ENCODE assay signal across 12 cellular contexts in genomic region chr15:67077641-67078215, GRCh38. TPM values are rescaled to one million over a fixed set of nuclear protein-coding genes. Genes with fewer than 3 reads are reported as not detected.
A peak's percentile ranks its signal among the peaks of the same experiment; 100 is the strongest.
DNase-seq lines count a peak whose midpoint lies in the region; TF ChIP-seq lines count a peak whose summit lies in the region.
"Had no signal": no experiment of that assay in that cellular context is flagged by ENCODE, and none has a peak within 500 bp of the region (broad histone marks: within the 10 kb centered on the region; RNA-seq: fewer than 3 reads in every experiment).

No MANE protein-coding gene starts in this region.

- no peak overlapping the region for H2AFZ ChIP-seq in PC-9

- H3K27ac ChIP-seq in PC-9: peak overlapping the region; percentile 26; the same call in 1 of the 2 replicates
- peak overlapping the region; percentile 10 to 49 (median 44) for H3K27ac ChIP-seq in esophagus muscularis mucosa (replicated peaks in 1 of 4)
- peak overlapping the region in 7 of 8 donors; percentile 11 to 76 (median 48) for H3K27ac ChIP-seq in spleen
- no peak overlapping the region for H3K27ac ChIP-seq in testis
- H3K27ac ChIP-seq: dorsolateral prefrontal cortex had no signal

- H3K4me1 ChIP-seq in PC-9 (replicated peaks; ENCODE audit: insufficient read depth) (peaks cover 97% of the 10 kb centered on the region), esophagus muscularis mucosa (peaks cover 75 to 99% (median 96%) of the 10 kb centered on the region in 4 donors), spleen (peaks cover 76 to 100% (median 99%) of the 10 kb centered on the region in 6 donors), testis (peaks cover 34% of the 10 kb centered on the region)

- POLR2A ChIA-PET in PC-9 (lab: Charles Lee; ENCODE audit: unreplicated experiment): no interaction called here

- BruUV-seq in PC-9 (replicated peaks; lab: Mats Ljungman, UMichigan): no TSS peak

- TF ChIP-seq POLR2A in esophagus muscularis mucosa (IDR thresholded peaks at IDR 0.05; ENCODE audit: low read depth): no peak
- TF ChIP-seq POLR2A in spleen (IDR thresholded peaks at IDR 0.05): no peak
- TF ChIP-seq POLR2A in testis (IDR thresholded peaks at IDR 0.05): no peak

- H3K9me2 ChIP-seq in PC-9 (ENCODE audit: insufficient read depth): no peaks in the 10 kb centered on the region

- no peak for TF ChIP-seq EP300 in esophagus muscularis mucosa (IDR thresholded peaks at IDR 0.05)

- no peaks in the 10 kb centered on the region for H3K27me3 ChIP-seq in PC-9 (ENCODE audit: insufficient read depth, low read depth)
- no peaks in the 10 kb centered on the region for H3K27me3 ChIP-seq in esophagus muscularis mucosa
- H3K27me3 ChIP-seq in spleen (replicated peaks in 1 of 7): no peaks in the 10 kb centered on the region
- H3K27me3 ChIP-seq in testis: no peaks in the 10 kb centered on the region
- H3K27me3 ChIP-seq: dorsolateral prefrontal cortex, MG63 had no signal

- peaks cover 100% of the 10 kb centered on the region for H3K79me2 ChIP-seq in PC-9 (ENCODE audit: low read depth)

- DNase-seq in SIG-M5 treated with dmso at 0.1 percent for 504 hours (lab: John Stamatoyannopoulos, UW; ENCODE audit: unreplicated experiment) (peak; percentile 30), SIG-M5 (lab: John Stamatoyannopoulos, UW) (no peak), PC-9 (no peak), esophagus muscularis mucosa (ENCODE audit: extremely low spot score) (no peak), spleen (no peak), NCI-H2107 (lab: John Stamatoyannopoulos, UW) (no peak), testis (no peak), iPS-NIHi11 (ENCODE audit: low spot score) (no peak)
- DNase-seq: activated CD8-positive, alpha-beta memory T cell treated with anti-CD3 and anti-CD28 coated beads, Interleukin-2, amount 50 U/mL, for 4 hours; dorsolateral prefrontal cortex; kidney; MG63 had no signal

- TF ChIP-seq CTCF in PC-9 (conservative IDR thresholded peaks at IDR 0.05) (no peak), esophagus muscularis mucosa (IDR thresholded peaks at IDR 0.05) (no peak), spleen (IDR thresholded peaks at IDR 0.05 in 8 of 11, conservative IDR thresholded peaks at IDR 0.05 in 3 of 11) (no peak), testis (IDR thresholded peaks at IDR 0.05) (no peak)

- peak overlapping the region; percentile 57; the same call in 1 of the 2 replicates for H3K4me2 ChIP-seq in PC-9

- peaks cover 25% of the 10 kb centered on the region for H3K36me3 ChIP-seq in PC-9 (ENCODE audit: low read depth)
- no peaks in the 10 kb centered on the region for H3K36me3 ChIP-seq in esophagus muscularis mucosa
- H3K36me3 ChIP-seq in spleen: no peaks in the 10 kb centered on the region
- no peaks in the 10 kb centered on the region for H3K36me3 ChIP-seq in testis (ENCODE audit: low read depth, missing control alignments)

- no peak overlapping the region for H3K4me3 ChIP-seq in PC-9
- no peak overlapping the region for H3K4me3 ChIP-seq in esophagus muscularis mucosa
- H3K4me3 ChIP-seq in spleen: peak overlapping the region in 1 of 8 donors; percentile 10
- no peak overlapping the region for H3K4me3 ChIP-seq in testis
- H3K4me3 ChIP-seq: dorsolateral prefrontal cortex, MG63 had no signal

- CTCF ChIA-PET in PC-9 (lab: Charles Lee): no interaction called here

- peaks cover 8% of the 10 kb centered on the region for H4K20me1 ChIP-seq in PC-9 (ENCODE audit: insufficient read depth)

- WGBS in esophagus muscularis mucosa: 44% methylated on average over 5 of the region's 6 CpGs
- 35 to 46% (median 36%) methylated on average over 6 of the region's 6 CpGs for WGBS in spleen, 5 donors
- 65 to 68% methylated on average over 6 of the region's 6 CpGs for WGBS in testis, 2 donors

- H3K9me3 ChIP-seq in PC-9 (ENCODE audit: insufficient read depth, low read depth) (no peaks in the 10 kb centered on the region), esophagus muscularis mucosa (no peaks in the 10 kb centered on the region), spleen (no peaks in the 10 kb centered on the region), testis (no peaks in the 10 kb centered on the region)
- H3K9me3 ChIP-seq: MG63 had no signal

- intact Hi-C loops in PC-9 (cut with micrococcal nuclease; ENCODE audit: unreplicated experiment) (no loop called here), esophagus muscularis mucosa (cut with DNase I) (no loop called here), spleen (cut with DNase I; ENCODE audit: low total_unique reads) (no loop called here), testis (cut with DNase I; ENCODE audit: low total_unique reads) (no loop called here)

- H3F3A ChIP-seq in PC-9 (ENCODE audit: insufficient read depth, low read depth): peaks cover 57% of the 10 kb centered on the region

RNA-seq across cellular contexts. Expression of gene SMAD3, which starts 12.3 kb away (rescaled TPM):
- total RNA-seq in PC-9 (2021) (99.5 and 109 TPM in 2 replicates), esophagus muscularis mucosa (10 to 100 TPM; 21.2 to 32.3 (median 24.2) TPM), spleen (10 to 100 TPM; 27.3 to 78.4 (median 47.5) TPM), testis (10 to 100 TPM; 18.7 to 31.6 TPM)
- polyA plus RNA-seq in spleen (1 to 10 TPM; 8.3 to 8.9 (median 8.6) TPM), testis (ENCODE audit: insufficient read depth, low read depth, low replicate concordance) (11.4 TPM)

Comparison
In these comparisons a context has a peak if more than half of its experiments do, and no peak if none do; other contexts are left out.
1. H3K27ac ChIP-seq: peak in PC-9 (single experiment), esophagus muscularis mucosa (4 of 4) and spleen (7 of 8); none in testis (0 of 2).